ENCODE assay signal across 24 cellular contexts in the genomic region with DNA sequence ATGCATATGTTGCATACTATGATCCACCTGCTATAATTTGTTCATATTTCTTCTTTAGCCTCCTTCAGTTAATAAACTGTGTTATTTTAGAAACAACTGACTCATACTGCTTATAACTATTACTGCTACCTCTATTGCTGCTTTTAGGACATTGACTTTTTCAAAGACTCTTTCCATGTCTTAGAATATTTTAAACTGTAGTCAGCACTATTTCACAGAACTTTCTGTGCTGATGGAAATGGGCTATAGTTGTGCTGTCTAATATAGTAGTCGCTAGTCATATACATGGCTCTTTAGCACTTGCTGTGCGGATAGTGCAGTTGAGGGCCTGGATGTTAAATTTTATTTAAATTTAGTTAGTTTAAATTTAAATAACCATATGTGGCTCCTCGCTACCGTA. TPM values are rescaled to one million over a fixed set of nuclear protein-coding genes. Genes with fewer than 3 reads are reported as not detected.
A peak's percentile ranks its signal among the peaks of the same experiment; 100 is the strongest.
DNase-seq lines count a peak whose midpoint lies in the region; ATAC-seq, FAIRE-seq and TF ChIP-seq lines count a peak whose summit lies in the region.
"Had no signal": no experiment of that assay in that cellular context is flagged by ENCODE, and none has a peak within 500 bp of the region (broad histone marks: within the 10 kb centered on the region; RNA-seq: fewer than 3 reads in every experiment).

No MANE protein-coding gene starts in this region.

- no peak overlapping the region for H3K9ac ChIP-seq in BLaER1 treated with 17β-estradiol and CSF1 and Interleukin-3, amounts not matched to agents 10 nM and 100 nM
- no peak overlapping the region for H3K9ac ChIP-seq in K562 (ENCODE audit: insufficient read depth in 1 of 2, low read depth in 2 of 2, low read length in 2 of 2)

- no peaks in the 10 kb centered on the region for H4K20me1 ChIP-seq in BLaER1 treated with 17β-estradiol and CSF1 and Interleukin-3, amounts not matched to agents 10 nM and 100 nM
- H4K20me1 ChIP-seq in K562 (replicated peaks; ENCODE audit: control insufficient read depth, insufficient read depth, low read length) = no peaks in the 10 kb centered on the region

- H3K27me3 ChIP-seq in BLaER1 treated with 17β-estradiol and CSF1 and Interleukin-3, amounts not matched to agents 10 nM and 100 nM = no peaks in the 10 kb centered on the region
- no peaks in the 10 kb centered on the region for H3K27me3 ChIP-seq in K562 (ENCODE audit: control insufficient read depth in 2 of 2, insufficient read depth in 2 of 2, low read length in 2 of 2)
- no peaks in the 10 kb centered on the region for H3K27me3 ChIP-seq in vagina
- H3K27me3 ChIP-seq: BE2C had no signal

- POLR2A ChIA-PET in K562 (lab: Yijun Ruan, JAX) = no interaction called here

- H3K9me1 ChIP-seq in K562 (ENCODE audit: control insufficient read depth, insufficient read depth, low read length) = no peaks in the 10 kb centered on the region

- CTCF ChIA-PET in K562 (lab: Yijun Ruan, JAX; ENCODE audit: low intra/inter-chr PET ratio) = no interaction called here

- BruUV-seq in K562 (replicated peaks; lab: Mats Ljungman, UMichigan) = no TSS peak

- no peak for TF ChIP-seq EP300 in K562 (IDR thresholded peaks at IDR 0.05; ENCODE audit: low read length)

- H3K4me3 ChIP-seq in BLaER1 treated with 17β-estradiol and CSF1 and Interleukin-3, amounts not matched to agents 10 nM and 100 nM = no peak overlapping the region
- H3K4me3 ChIP-seq in K562 (no peak overlapping the region), vagina (no peak overlapping the region)
- H3K4me3 ChIP-seq: GM12878, GM23338 had no signal

- no peak overlapping the region for H2AFZ ChIP-seq in K562 (ENCODE audit: low read depth, low read length)
- H2AFZ ChIP-seq: GM23338 had no signal

- in situ Hi-C loops in K562 (cut with MboI) = no loop called here

- no peak for FAIRE-seq in K562 (lab: Jason Lieb, UNC)
- FAIRE-seq: A204.1, D721Med, GM12878, GM19239 had no signal

- H3K4me1 ChIP-seq in BLaER1 treated with 17β-estradiol and CSF1 and Interleukin-3, amounts not matched to agents 10 nM and 100 nM = peaks cover 0 to 37% (median 20%) of the 10 kb centered on the region in 10 experiments; a peak in 18 of 20 replicates
- H3K4me1 ChIP-seq in K562 (replicated peaks in 1 of 2; ENCODE audit: control insufficient read depth in 2 of 2, insufficient read depth in 2 of 2, low read length in 2 of 2) = no peaks in the 10 kb centered on the region
- no peaks in the 10 kb centered on the region for H3K4me1 ChIP-seq in vagina

- no peak for ATAC-seq in K562
- ATAC-seq: GM12878, GM23338, HCT116 had no signal

- DNase-seq in NCI-H2171 treated with DMSO at 0.1 percent for 48 hours (lab: John Stamatoyannopoulos, UW) (peak; percentile 6), NCI-H2171 (lab: John Stamatoyannopoulos, UW) (no peak), K562 (ENCODE audit: extremely low read depth in 1 of 4, low spot score in 3 of 4) (no peak), vagina (ENCODE audit: extremely low spot score in 2 of 2) (no peak), C1 segment of cervical spinal cord (lab: John Stamatoyannopoulos, UW) (no peak)
- DNase-seq in stimulated activated CD4-positive, alpha-beta T cell treated with anti-CD3 and anti-CD28 coated beads, Interleukin-12 subunit alpha, Interleukin-12 subunit beta, amount 100 ng/mL, for 4 hours = no peak
- DNase-seq: ACHN; AML-193; BE2C; CD4-positive, alpha-beta T cell; CD8-positive, alpha-beta memory T cell; DMS 273 treated with DMSO at 0.1 percent for 48 hours; DMS79; EL; GDM1; H9 had no signal

- TF ChIP-seq POLR2A in K562 (conservative IDR thresholded peaks at IDR 0.05) (no peak), vagina (IDR thresholded peaks at IDR 0.05) (no peak)

- 15% methylated on average over 4 of the region's 4 CpGs for WGBS in K562 (ENCODE audit: insufficient coverage, low coverage, missing lambda C conversion rate)

- H3K36me3 ChIP-seq in BLaER1 treated with 17β-estradiol and CSF1 and Interleukin-3, amounts not matched to agents 10 nM and 100 nM = no peaks in the 10 kb centered on the region
- no peaks in the 10 kb centered on the region for H3K36me3 ChIP-seq in K562 (ENCODE audit: control insufficient read depth, insufficient read depth, low read length)
- H3K36me3 ChIP-seq in vagina = no peaks in the 10 kb centered on the region
- H3K36me3 ChIP-seq: BE2C had no signal

- H3K27ac ChIP-seq in BLaER1 treated with 17β-estradiol and CSF1 and Interleukin-3, amounts not matched to agents 10 nM and 100 nM = 0 out of 22 replicates have a peak overlapping the region, but pooled peaks of 1 of the 11 experiments have one; percentile 51
- H3K27ac ChIP-seq in K562 (ENCODE audit: extremely low read depth, low read depth, low read length) (no peak overlapping the region), vagina (no peak overlapping the region)
- H3K27ac ChIP-seq: 22Rv1 had no signal

- peak overlapping the region in 7 of 11 experiments; percentile 16 to 74 (median 56); a peak in 7 of 22 replicates for H3K4me2 ChIP-seq in BLaER1 treated with 17β-estradiol and CSF1 and Interleukin-3, amounts not matched to agents 10 nM and 100 nM
- H3K4me2 ChIP-seq in K562 (ENCODE audit: insufficient read depth, low read length) = no peak overlapping the region
- H3K4me2 ChIP-seq: GM23338 had no signal

- no peak for TF ChIP-seq RAD21 in K562 (CRISPR knock-in tag; conservative IDR thresholded peaks at IDR 0.05 in 1 of 2, IDR thresholded peaks at IDR 0.05 in 1 of 2)

- TF ChIP-seq CTCF in K562 (IDR thresholded peaks at IDR 0.05 in 2 of 3, conservative IDR thresholded peaks at IDR 0.05 in 1 of 3; ENCODE audit: insufficient read depth in 2 of 3, low read depth in 1 of 3, low read length in 3 of 3) (no peak), vagina (IDR thresholded peaks at IDR 0.05) (no peak)

- intact Hi-C loops in K562 (cut with micrococcal nuclease) (no loop called here), vagina (cut with DNase I) (no loop called here)

- H3K79me2 ChIP-seq in K562 (ENCODE audit: control insufficient read depth, insufficient read depth, low read length) = no peaks in the 10 kb centered on the region

- H3K9me3 ChIP-seq in BLaER1 treated with 17β-estradiol and CSF1 and Interleukin-3, amounts not matched to agents 10 nM and 100 nM (replicated peaks in 1 of 11) = no peaks in the 10 kb centered on the region
- H3K9me3 ChIP-seq in K562 (replicated peaks; ENCODE audit: control insufficient read depth, insufficient read depth, low read depth, low read length) = no peaks in the 10 kb centered on the region
- no peaks in the 10 kb centered on the region for H3K9me3 ChIP-seq in vagina
- H3K9me3 ChIP-seq: BE2C had no signal

TF ChIP-seq in K562, 482 proteins besides CTCF, POLR2A, EP300 and RAD21:
- no peak for TF ChIP-seq ZNF311 (CRISPR knock-in tag; IDR thresholded peaks at IDR 0.05)
- TF ChIP-seq ZNF316 (IDR thresholded peaks at IDR 0.05) = peak; percentile 36; the same call in 1 of the 2 replicates
TF ChIP-seq in K562: peak in this region for 1.

RNA-seq across cellular contexts. Expression of a gene that starts 55.6 kb away (rescaled TPM):
- 1.3 and 3.1 TPM in 2 replicates for total RNA-seq in K562 (2011; cell fraction: chromatin; rRNA removed; ENCODE audit: low replicate concordance)
- 0.67 and 1.1 TPM in 2 replicates for total RNA-seq in K562 (2011; cell fraction: nucleolus; rRNA removed)
- 2.6 and 4.4 TPM in 2 replicates for total RNA-seq in K562 (2011; cell fraction: nucleoplasm; rRNA removed)
- total RNA-seq in K562 (2014; rRNA removed) = 0.69 and 1.0 TPM in 2 replicates
- total RNA-seq in K562 (2014; rRNA removed; fragmentation: Illumina TruSeq; extraction: Trizol) = 0.87 and 0.99 TPM in 2 replicates
- total RNA-seq in K562 (2015; rRNA removed; fragmentation: Illumina TruSeq; extraction: Trizol) = 1.3 and 1.5 TPM in 2 replicates
- 1.1 and 1.2 TPM in 2 replicates for total RNA-seq in K562 (2021)
- polyA plus RNA-seq in K562 (2011; rRNA removed) = 0.68 and 0.99 TPM in 2 replicates
- polyA plus RNA-seq in K562 (2011; cell fraction: cytosol; rRNA removed) = 0.21 and 0.25 TPM in 2 replicates
- polyA plus RNA-seq in K562 (2011; cell fraction: nucleus; rRNA removed) = 0.74 TPM in 2 replicates
- 0.78 and 1.0 TPM in 2 replicates for polyA plus RNA-seq in K562 (2012)
- 0.62 and 0.85 TPM in 2 replicates for polyA plus RNA-seq in K562 (2014; fragmentation: Illumina TruSeq; extraction: Trizol)
- polyA plus RNA-seq in K562 (2014; fragmentation: Nextera tagmentation; extraction: Ambion mirVana) = under 1 TPM; 0.28 to 0.63 TPM
- polyA plus RNA-seq in K562 (2014; rRNA removed) = 0.59 and 1.2 TPM in 2 replicates
- 0.84 and 2.2 TPM in 2 replicates for polyA minus RNA-seq in K562 (2011; rRNA and poly(A)+ RNA removed)
- not detected in 2 replicates for polyA minus RNA-seq in K562 (2011; cell fraction: cytosol; rRNA and poly(A)+ RNA removed)
- polyA minus RNA-seq in K562 (2011; cell fraction: nucleus; rRNA and poly(A)+ RNA removed) = 1.00 and 1.8 TPM in 2 replicates
- 8.6 TPM for total RNA-seq in vagina

RNA-seq across cellular contexts. Expression of a gene that starts 55.6 kb away (rescaled TPM):
- total RNA-seq in K562 (2011; cell fraction: chromatin; rRNA removed; ENCODE audit: low replicate concordance) = 8.1 and 17.6 TPM in 2 replicates
- 6.7 and 7.2 TPM in 2 replicates for total RNA-seq in K562 (2011; cell fraction: nucleolus; rRNA removed)
- 8.9 and 9.9 TPM in 2 replicates for total RNA-seq in K562 (2011; cell fraction: nucleoplasm; rRNA removed)
- 3.6 and 4.4 TPM in 2 replicates for total RNA-seq in K562 (2014; rRNA removed)
- 6.7 and 6.9 TPM in 2 replicates for total RNA-seq in K562 (2014; rRNA removed; fragmentation: Illumina TruSeq; extraction: Trizol)
- 7.3 and 8.6 TPM in 2 replicates for total RNA-seq in K562 (2015; rRNA removed; fragmentation: Illumina TruSeq; extraction: Trizol)
- total RNA-seq in K562 (2021) = 4.7 and 5.4 TPM in 2 replicates
- polyA plus RNA-seq in K562 (2011; rRNA removed) = 7.0 and 10.1 TPM in 2 replicates
- polyA plus RNA-seq in K562 (2011; cell fraction: cytosol; rRNA removed) = 4.5 and 4.7 TPM in 2 replicates
- polyA plus RNA-seq in K562 (2011; cell fraction: nucleus; rRNA removed) = 5.4 and 6.3 TPM in 2 replicates
- polyA plus RNA-seq in K562 (2012) = 4.1 and 5.0 TPM in 2 replicates
- polyA plus RNA-seq in K562 (2014; fragmentation: Illumina TruSeq; extraction: Trizol) = 4.7 and 6.6 TPM in 2 replicates
- polyA plus RNA-seq in K562 (2014; fragmentation: Nextera tagmentation; extraction: Ambion mirVana) = 10 to 100 TPM; 10.1 to 12.1 TPM
- polyA plus RNA-seq in K562 (2014; rRNA removed) = 3.5 and 5.4 TPM in 2 replicates
- polyA minus RNA-seq in K562 (2011; rRNA and poly(A)+ RNA removed) = 14.7 and 15.4 TPM in 2 replicates
- polyA minus RNA-seq in K562 (2011; cell fraction: cytosol; rRNA and poly(A)+ RNA removed) = 3.2 and 3.9 TPM in 2 replicates
- 11.7 and 22.1 TPM in 2 replicates for polyA minus RNA-seq in K562 (2011; cell fraction: nucleus; rRNA and poly(A)+ RNA removed)
- total RNA-seq in vagina = 3.7 TPM
